Comparison of ENCODE assay signal across 11 cellular contexts in the genomic region with DNA sequence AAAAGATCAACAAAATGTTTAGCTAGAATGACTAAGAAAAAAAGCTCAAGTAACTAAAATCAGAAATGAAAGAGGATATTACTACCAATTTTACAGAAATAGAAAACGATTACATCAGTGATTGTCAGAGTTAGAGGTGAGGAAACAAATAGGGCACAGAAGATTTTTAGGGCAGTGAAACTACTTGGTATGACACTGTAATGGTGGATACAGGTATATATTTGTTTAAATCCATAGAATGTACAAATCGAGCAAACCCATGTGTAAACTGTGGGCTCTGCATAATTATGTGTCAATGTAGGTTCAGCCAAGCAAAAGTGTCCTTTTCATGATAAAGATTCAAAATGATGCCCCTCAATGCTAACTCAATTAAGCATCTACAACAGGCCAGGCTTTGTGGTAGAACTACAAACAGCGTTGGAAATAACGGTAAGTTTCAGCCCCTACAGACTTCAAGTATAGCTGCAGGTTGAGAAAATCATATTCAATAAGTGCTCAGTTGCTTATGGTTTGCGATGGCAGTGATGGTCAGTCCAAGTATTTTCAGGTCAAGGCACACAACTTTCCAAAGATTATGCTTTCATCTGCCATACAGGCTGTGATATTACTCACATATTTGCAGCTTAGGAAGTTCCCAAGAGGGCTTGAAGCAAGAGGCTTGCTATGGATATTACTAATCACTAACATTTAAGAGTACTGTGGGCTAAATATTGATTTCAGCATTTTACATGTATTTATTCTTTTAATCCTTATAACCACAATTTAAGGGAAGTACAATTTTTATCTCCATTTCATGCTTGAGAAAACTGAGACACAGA.
DNase-seq lines count a peak whose midpoint lies in the region; ATAC-seq and TF ChIP-seq lines count a peak whose summit lies in the region.
"Had no signal": no experiment of that assay in that cellular context is flagged by ENCODE, and none has a peak within 500 bp of the region (broad histone marks: within the 10 kb centered on the region; RNA-seq: fewer than 3 reads in every experiment).

No MANE protein-coding gene starts in this region.

- CTCF ChIA-PET in T-cell (lab: Charles Lee), result no interaction called here

- H3K27ac Mint-ChIP-seq in natural killer cell treated with Interleukin-12 subunit alpha and Interleukin-12 subunit beta and Interleukin-15 and Interleukin-18, amount 100 ng/mL, for 72 hours, result peak overlapping the region; percentile 89 to 90
- H3K27ac Mint-ChIP-seq in natural killer cell, result peak overlapping the region in 1 of 2 donors; percentile 87
- H3K27ac Mint-ChIP-seq in stimulated activated memory B cell treated with anti-CD40 and anti-IgM and Interleukin-4, amounts not matched to agents 10 μg/mL and 1 μg/mL and 100 μg/mL, for 72 hours, result peak overlapping the region; percentile 66
- no peak overlapping the region for H3K27ac Mint-ChIP-seq in T-cell

- POLR2A ChIA-PET in T-cell (lab: Charles Lee), result no interaction called here

- intact Hi-C loops in natural killer cell (cut with micrococcal nuclease), result no loop called here

- H3K4me1 Mint-ChIP-seq in natural killer cell treated with Interleukin-12 subunit alpha and Interleukin-12 subunit beta and Interleukin-15 and Interleukin-18, amount 100 ng/mL, for 72 hours (ENCODE audit: low read depth in 2 of 2), result peaks cover 26 to 34% of the 10 kb centered on the region in 2 donors
- H3K4me1 Mint-ChIP-seq in natural killer cell (peaks cover 13 to 17% of the 10 kb centered on the region in 2 donors), T-cell (peaks cover 6% of the 10 kb centered on the region in 3 donors)
- peaks cover 25% of the 10 kb centered on the region for H3K4me1 Mint-ChIP-seq in stimulated activated memory B cell treated with anti-CD40 and anti-IgM and Interleukin-4, amounts not matched to agents 10 μg/mL and 1 μg/mL and 100 μg/mL, for 72 hours

- DNase-seq in natural killer cell treated with Interleukin-12 subunit alpha and Interleukin-12 subunit beta and Interleukin-15 and Interleukin-18, amount 100 ng/mL, for 72 hours (ENCODE audit: low spot score), result no peak
- no peak for DNase-seq in natural killer cell
- DNase-seq in GDM1 (lab: John Stamatoyannopoulos, UW), result no peak
- DNase-seq in T-cell, result no peak
- no peak for DNase-seq in NCI-H1694 (lab: John Stamatoyannopoulos, UW)
- DNase-seq: NCI-H2171, sigmoid colon, SJCRH30 had no signal

- no peaks in the 10 kb centered on the region for H3K27me3 Mint-ChIP-seq in natural killer cell treated with Interleukin-12 subunit alpha and Interleukin-12 subunit beta and Interleukin-15 and Interleukin-18, amount 100 ng/mL, for 72 hours
- H3K27me3 Mint-ChIP-seq in natural killer cell (ENCODE audit: low read depth in 2 of 2) (no peaks in the 10 kb centered on the region), T-cell (no peaks in the 10 kb centered on the region)
- no peaks in the 10 kb centered on the region for H3K27me3 Mint-ChIP-seq in stimulated activated memory B cell treated with anti-CD40 and anti-IgM and Interleukin-4, amounts not matched to agents 10 μg/mL and 1 μg/mL and 100 μg/mL, for 72 hours

- peak overlapping the region; percentile 68 for H3K4me3 Mint-ChIP-seq in natural killer cell treated with Interleukin-12 subunit alpha and Interleukin-12 subunit beta and Interleukin-15 and Interleukin-18, amount 100 ng/mL, for 72 hours
- no peak overlapping the region for H3K4me3 Mint-ChIP-seq in natural killer cell
- no peak overlapping the region for H3K4me3 Mint-ChIP-seq in stimulated activated memory B cell treated with anti-CD40 and anti-IgM and Interleukin-4, amounts not matched to agents 10 μg/mL and 1 μg/mL and 100 μg/mL, for 72 hours
- H3K4me3 Mint-ChIP-seq in T-cell, result no peak overlapping the region

- TF ChIP-seq CTCF in natural killer cell (IDR thresholded peaks at IDR 0.05), result no peak

- peaks cover 25% of the 10 kb centered on the region for H3K36me3 Mint-ChIP-seq in natural killer cell treated with Interleukin-12 subunit alpha and Interleukin-12 subunit beta and Interleukin-15 and Interleukin-18, amount 100 ng/mL, for 72 hours
- H3K36me3 Mint-ChIP-seq in natural killer cell (peaks cover 5% of the 10 kb centered on the region), T-cell (peaks cover 20% of the 10 kb centered on the region)
- H3K36me3 Mint-ChIP-seq in stimulated activated memory B cell treated with anti-CD40 and anti-IgM and Interleukin-4, amounts not matched to agents 10 μg/mL and 1 μg/mL and 100 μg/mL, for 72 hours, result peaks cover 5% of the 10 kb centered on the region

- ATAC-seq in natural killer cell treated with Interleukin-12 subunit alpha and Interleukin-12 subunit beta and Interleukin-15 and Interleukin-18, amount 100 ng/mL, for 72 hours, result peak; percentile 44 to 56
- ATAC-seq in natural killer cell, result no peak
- ATAC-seq in HG02623 (IDR thresholded peaks at IDR 0.05; ENCODE audit: unreplicated experiment), result peak; percentile 31
- peak; percentile 24 for ATAC-seq in HG03558 (IDR thresholded peaks at IDR 0.05; ENCODE audit: extremely low read depth, unreplicated experiment)
- ATAC-seq in stimulated activated memory B cell treated with anti-CD40 and anti-IgM and Interleukin-4, amounts not matched to agents 10 μg/mL and 1 μg/mL and 100 μg/mL, for 72 hours, result peak; percentile 55
- no peak for ATAC-seq in T-cell (replicated peaks in 1 of 4)

- peaks cover 4% of the 10 kb centered on the region for H3K9me3 Mint-ChIP-seq in natural killer cell treated with Interleukin-12 subunit alpha and Interleukin-12 subunit beta and Interleukin-15 and Interleukin-18, amount 100 ng/mL, for 72 hours
- peaks cover 3 to 7% of the 10 kb centered on the region in 2 donors for H3K9me3 Mint-ChIP-seq in natural killer cell
- peaks cover 12% of the 10 kb centered on the region for H3K9me3 Mint-ChIP-seq in stimulated activated memory B cell treated with anti-CD40 and anti-IgM and Interleukin-4, amounts not matched to agents 10 μg/mL and 1 μg/mL and 100 μg/mL, for 72 hours
- H3K9me3 Mint-ChIP-seq in T-cell, result peaks cover 17 to 34% (median 19%) of the 10 kb centered on the region in 3 donors

Comparison
In these comparisons a context has a peak if more than half of its experiments do, and no peak if none do; other contexts are left out.
1. ATAC-seq: peak in natural killer cell treated with Interleukin-12 subunit alpha and Interleukin-12 subunit beta and Interleukin-15 and Interleukin-18, amount 100 ng/mL, for 72 hours (2 of 2), HG02623 (single experiment), HG03558 (single experiment) and stimulated activated memory B cell treated with anti-CD40 and anti-IgM and Interleukin-4, amounts not matched to agents 10 μg/mL and 1 μg/mL and 100 μg/mL, for 72 hours (single experiment); none in natural killer cell (0 of 3) and T-cell (0 of 4).
2. H3K27ac Mint-ChIP-seq: peak in natural killer cell treated with Interleukin-12 subunit alpha and Interleukin-12 subunit beta and Interleukin-15 and Interleukin-18, amount 100 ng/mL, for 72 hours (2 of 2) and stimulated activated memory B cell treated with anti-CD40 and anti-IgM and Interleukin-4, amounts not matched to agents 10 μg/mL and 1 μg/mL and 100 μg/mL, for 72 hours (single experiment); none in T-cell (0 of 2).